In the genomic region with DNA sequence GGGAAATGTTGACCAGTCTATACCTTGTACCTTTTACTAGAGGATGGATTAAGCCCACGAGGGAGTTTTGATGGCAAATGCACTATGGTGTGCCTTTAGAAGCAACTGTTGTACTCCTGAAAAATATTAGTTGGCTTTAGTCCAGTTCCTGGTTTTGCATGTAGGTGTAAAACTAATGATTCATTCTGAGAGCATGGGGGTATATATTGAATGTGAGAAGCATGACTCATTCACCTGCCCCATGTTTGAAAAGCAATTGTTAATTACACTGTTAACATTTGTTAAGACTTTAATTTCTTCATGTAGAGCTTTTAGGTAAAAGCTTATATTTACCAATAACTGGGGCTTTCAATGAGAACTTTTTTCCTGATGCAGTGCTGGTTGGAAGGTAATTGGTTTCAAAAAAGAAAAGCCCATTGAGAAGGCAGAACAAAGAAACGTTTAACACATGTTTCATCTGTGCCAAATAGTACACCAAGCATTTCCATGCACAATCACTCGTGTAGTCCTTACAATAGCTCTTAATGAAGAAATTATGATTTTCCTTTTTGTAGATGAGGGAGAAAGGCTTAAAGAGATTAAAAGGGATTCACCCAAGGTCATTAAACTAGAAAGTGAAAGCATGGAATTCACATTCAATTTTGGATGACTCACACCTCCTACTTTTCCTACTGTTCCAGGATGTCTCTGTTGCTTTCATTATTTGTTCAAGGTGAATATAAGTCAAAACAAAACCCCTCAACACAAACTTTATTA, we compare ENCODE assay signal across 11 cellular contexts.
DNase-seq lines count a peak whose midpoint lies in the region; ATAC-seq and TF ChIP-seq lines count a peak whose summit lies in the region.
"Had no signal": no experiment of that assay in that cellular context is flagged by ENCODE, and none has a peak within 500 bp of the region (broad histone marks: within the 10 kb centered on the region; RNA-seq: fewer than 3 reads in every experiment).

No MANE protein-coding gene starts in this region.

- H3K9me3 ChIP-seq in RWPE2 (ENCODE audit: severe bottlenecking), result no peaks in the 10 kb centered on the region

- no peaks in the 10 kb centered on the region for H3K27me3 ChIP-seq in RWPE2 (ENCODE audit: insufficient read depth, poor library complexity, severe bottlenecking)

- peak overlapping the region; percentile 50 for H3K27ac ChIP-seq in RWPE2 (ENCODE audit: poor library complexity, severe bottlenecking)

- ATAC-seq in GM18511 (IDR thresholded peaks at IDR 0.05; ENCODE audit: unreplicated experiment) (peak; percentile 92), HG02981 (IDR thresholded peaks at IDR 0.05; ENCODE audit: unreplicated experiment) (peak; percentile 52), RWPE2 (ENCODE audit: low read depth) (peak; percentile 82), HG02588 (IDR thresholded peaks at IDR 0.05; ENCODE audit: unreplicated experiment) (no peak)

- no peak for TF ChIP-seq CTCF in RWPE2 (IDR thresholded peaks at IDR 0.05; ENCODE audit: poor library complexity, severe bottlenecking)

- peaks cover 1% of the 10 kb centered on the region for H3K27me3 Mint-ChIP-seq in T-helper 2 cell treated with Interferon-gamma antibody and Interleukin-4, amounts not matched to agents 5 μg/mL and 100 μg/mL, for 36 hours (ENCODE audit: low read depth)

- no peak overlapping the region for H3K27ac Mint-ChIP-seq in T-helper 2 cell treated with Interferon-gamma antibody and Interleukin-4, amounts not matched to agents 5 μg/mL and 100 μg/mL, for 36 hours
- H3K27ac Mint-ChIP-seq: T-helper 1 cell treated with Interleukin-12 subunit alpha and Interleukin-12 subunit beta and Interleukin-4 antibody, amounts not matched to agents 30 μg/mL and 1 μg/mL, for 36 hours had no signal

- H3K4me1 Mint-ChIP-seq in T-helper 2 cell treated with Interferon-gamma antibody and Interleukin-4, amounts not matched to agents 5 μg/mL and 100 μg/mL, for 36 hours (ENCODE audit: low read depth), result peaks cover 4% of the 10 kb centered on the region

- DNase-seq in RWPE2 (ENCODE audit: low spot score), result no peak
- peak; percentile 31 to 39 for DNase-seq in lung microvascular endothelial cell (ENCODE audit: low read depth in 2 of 2)
- DNase-seq in NCI-H1048 (lab: John Stamatoyannopoulos, UW), result no peak
- DNase-seq in T-helper 2 cell treated with Interferon-gamma antibody and Interleukin-4, amounts not matched to agents 5 μg/mL and 100 μg/mL, for 36 hours (ENCODE audit: low spot score), result no peak
- no peak for DNase-seq in NCI-H128 (lab: John Stamatoyannopoulos, UW; ENCODE audit: unreplicated experiment)
- DNase-seq: activated effector memory CD4-positive, alpha-beta T cell treated with anti-CD3 and anti-CD28 coated beads, Interleukin-2, amount 50 U/mL, for 16 hours; NCI-H2029 had no signal

- no peak overlapping the region for H3K4me3 ChIP-seq in RWPE2 (ENCODE audit: severe bottlenecking)

- no peaks in the 10 kb centered on the region for H3K9me3 Mint-ChIP-seq in T-helper 2 cell treated with Interferon-gamma antibody and Interleukin-4, amounts not matched to agents 5 μg/mL and 100 μg/mL, for 36 hours
- H3K9me3 Mint-ChIP-seq: T-helper 1 cell treated with Interleukin-12 subunit alpha and Interleukin-12 subunit beta and Interleukin-4 antibody, amounts not matched to agents 30 μg/mL and 1 μg/mL, for 36 hours had no signal

- H3K4me1 ChIP-seq in RWPE2 (ENCODE audit: insufficient read depth, poor library complexity, severe bottlenecking), result peaks cover 23% of the 10 kb centered on the region

- H3K4me3 Mint-ChIP-seq in T-helper 2 cell treated with Interferon-gamma antibody and Interleukin-4, amounts not matched to agents 5 μg/mL and 100 μg/mL, for 36 hours, result no peak overlapping the region
- H3K4me3 Mint-ChIP-seq: T-helper 1 cell treated with Interleukin-12 subunit alpha and Interleukin-12 subunit beta and Interleukin-4 antibody, amounts not matched to agents 30 μg/mL and 1 μg/mL, for 36 hours had no signal

- no peaks in the 10 kb centered on the region for H3K36me3 ChIP-seq in RWPE2 (ENCODE audit: low read depth)

- no peaks in the 10 kb centered on the region for H3K36me3 Mint-ChIP-seq in T-helper 2 cell treated with Interferon-gamma antibody and Interleukin-4, amounts not matched to agents 5 μg/mL and 100 μg/mL, for 36 hours (ENCODE audit: low read depth)

Comparison
In these comparisons a context has a peak if more than half of its experiments do, and no peak if none do; other contexts are left out.
1. DNase-seq: peak in lung microvascular endothelial cell (2 of 2); none in RWPE2 (single experiment), NCI-H1048 (single experiment), T-helper 2 cell treated with Interferon-gamma antibody and Interleukin-4, amounts not matched to agents 5 μg/mL and 100 μg/mL, for 36 hours (single experiment) and NCI-H128 (single experiment).